Comparison of ENCODE assay signal across 11 cellular contexts in the genomic region with DNA sequence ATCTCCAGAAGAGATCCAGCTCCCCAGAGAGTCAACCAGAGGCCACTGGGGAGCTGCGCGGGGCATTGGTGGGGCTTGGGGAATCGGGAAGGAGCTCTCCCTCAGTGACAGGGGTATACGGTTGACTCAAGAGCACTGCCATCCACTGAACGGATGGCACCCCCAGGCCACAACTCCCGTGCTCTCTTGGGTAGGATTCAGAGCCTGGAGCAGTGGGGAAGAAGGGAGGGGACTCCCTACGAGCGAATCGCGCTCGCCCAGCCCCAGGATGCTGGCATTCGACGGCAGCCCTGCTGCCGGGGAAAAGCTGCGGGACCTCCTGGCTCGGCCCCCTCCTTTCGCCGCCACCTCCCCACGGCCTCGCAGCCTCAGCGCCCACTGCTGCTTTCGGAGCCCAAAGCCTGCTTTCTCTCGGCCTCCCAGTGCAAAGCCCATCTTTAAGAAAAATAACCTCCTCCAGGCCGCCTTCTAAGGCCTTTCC. TPM values are rescaled to one million over a fixed set of nuclear protein-coding genes. Genes with fewer than 3 reads are reported as not detected.
DNase-seq lines count a peak whose midpoint lies in the region; ATAC-seq and TF ChIP-seq lines count a peak whose summit lies in the region.
"Had no signal": no experiment of that assay in that cellular context is flagged by ENCODE, and none has a peak within 500 bp of the region (broad histone marks: within the 10 kb centered on the region; RNA-seq: fewer than 3 reads in every experiment).

No MANE protein-coding gene starts in this region.

- no peaks in the 10 kb centered on the region for H3K9me3 Mint-ChIP-seq in stimulated activated naive B cell treated with anti-CD40 and anti-IgM and Interleukin-4, amounts not matched to agents 10 μg/mL and 1 μg/mL and 100 μg/mL, for 72 hours

- no peaks in the 10 kb centered on the region for H3K36me3 ChIP-seq in left lung

- peak; percentile 60 for DNase-seq in DMS 273 (lab: John Stamatoyannopoulos, UW; ENCODE audit: unreplicated experiment)
- DNase-seq in DMS 273 treated with DMSO at 0.1 percent for 48 hours (lab: John Stamatoyannopoulos, UW): no peak
- no peak for DNase-seq in astrocyte of the cerebellum (ENCODE audit: low read depth)
- peak in 1 of 2 donors; percentile 73 for DNase-seq in left lung
- no peak for DNase-seq in stimulated activated naive B cell treated with anti-CD40 and anti-IgM and Interleukin-4, amounts not matched to agents 10 μg/mL and 1 μg/mL and 100 μg/mL, for 72 hours
- no peak for DNase-seq in SHP77 (lab: John Stamatoyannopoulos, UW)
- DNase-seq in stimulated activated CD4-positive, alpha-beta T cell treated with anti-CD3 and anti-CD28 coated beads, Interleukin-1b, Interleukin-23, amount 100 ng/mL, for 48 hours: no peak
- DNase-seq in SW480 (ENCODE audit: low spot score): no peak

- peaks cover 19 to 52% of the 10 kb centered on the region in 2 donors for H3K4me1 Mint-ChIP-seq in stimulated activated naive B cell treated with anti-CD40 and anti-IgM and Interleukin-4, amounts not matched to agents 10 μg/mL and 1 μg/mL and 100 μg/mL, for 72 hours

- no peaks in the 10 kb centered on the region for H3K36me3 Mint-ChIP-seq in stimulated activated naive B cell treated with anti-CD40 and anti-IgM and Interleukin-4, amounts not matched to agents 10 μg/mL and 1 μg/mL and 100 μg/mL, for 72 hours

- intact Hi-C loops in left lung (cut with DNase I): no loop called here

- H3K4me3 Mint-ChIP-seq in stimulated activated naive B cell treated with anti-CD40 and anti-IgM and Interleukin-4, amounts not matched to agents 10 μg/mL and 1 μg/mL and 100 μg/mL, for 72 hours: peak overlapping the region; percentile 57 to 80

- no peak for TF ChIP-seq CTCF in astrocyte of the cerebellum (IDR thresholded peaks at IDR 0.05; ENCODE audit: low read depth, low read length, missing control alignments)
- TF ChIP-seq CTCF in left lung (IDR thresholded peaks at IDR 0.05): no peak

- peak overlapping the region; percentile 3 for H3K27ac Mint-ChIP-seq in stimulated activated naive B cell treated with anti-CD40 and anti-IgM and Interleukin-4, amounts not matched to agents 10 μg/mL and 1 μg/mL and 100 μg/mL, for 72 hours

- H3K9me3 ChIP-seq in left lung: no peaks in the 10 kb centered on the region

- no peak for ATAC-seq in left lung
- ATAC-seq in stimulated activated naive B cell treated with anti-CD40 and anti-IgM and Interleukin-4, amounts not matched to agents 10 μg/mL and 1 μg/mL and 100 μg/mL, for 72 hours (replicated peaks): no peak

- H3K27ac ChIP-seq in left lung: peak overlapping the region; percentile 64 to 65
- H3K27ac ChIP-seq: 22Rv1, VCaP had no signal

- peaks cover 45 to 63% of the 10 kb centered on the region in 2 donors for H3K27me3 Mint-ChIP-seq in stimulated activated naive B cell treated with anti-CD40 and anti-IgM and Interleukin-4, amounts not matched to agents 10 μg/mL and 1 μg/mL and 100 μg/mL, for 72 hours

- H3K4me1 ChIP-seq in left lung: peaks cover 31 to 76% of the 10 kb centered on the region in 2 donors

- in situ Hi-C loops in astrocyte of the cerebellum (cut with HindIII; ENCODE audit: low sequenced_read_pairs): no loop called here

- H3K4me3 ChIP-seq in astrocyte of the cerebellum (ENCODE audit: low read depth, low read length) (peak overlapping the region; percentile 29), left lung (peak overlapping the region; percentile 40 to 47)

- peaks cover 0 to 43% of the 10 kb centered on the region in 2 donors for H3K27me3 ChIP-seq in left lung

RNA-seq across cellular contexts. Expression of gene TPPP3, which starts 0.5 kb away (rescaled TPM):
- total RNA-seq in left lung: 10 to 100 TPM; 79.2 to 91.3 TPM

RNA-seq across cellular contexts. Expression of gene ZDHHC1, which starts 22.4 kb away (rescaled TPM):
- 10 to 100 TPM; 14.4 to 14.7 TPM for total RNA-seq in left lung

RNA-seq across cellular contexts. Expression of gene HSD11B2, which starts 37.1 kb away (rescaled TPM):
- total RNA-seq in left lung: 1 to 10 TPM; 2.5 to 3.9 TPM
- total RNA-seq: glomerular endothelial cell had no signal
